Comparison of ENCODE assay signal across 26 cellular contexts in the genomic region with DNA sequence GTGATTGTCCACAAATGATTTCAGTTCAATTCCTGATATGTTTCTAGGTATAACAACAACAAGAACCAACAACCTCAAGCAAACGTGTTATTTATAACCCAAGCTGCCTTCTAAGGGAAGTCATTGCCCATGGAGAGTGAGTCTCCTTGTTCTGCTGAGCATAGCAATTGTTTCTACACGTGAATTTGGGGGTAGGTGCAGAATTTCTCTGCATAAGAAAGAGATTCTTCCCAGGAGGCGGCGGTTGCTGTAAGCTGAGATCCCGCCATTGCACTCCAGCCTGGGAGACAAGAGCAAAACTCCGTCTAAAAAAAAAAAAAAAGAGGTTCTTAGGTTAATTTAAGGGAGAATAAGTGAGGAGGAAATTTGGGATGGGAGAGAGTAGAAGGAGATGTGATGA.
"Had no signal": no experiment of that assay in that cellular context is flagged by ENCODE, and none has a peak within 500 bp of the region (broad histone marks: within the 10 kb centered on the region; RNA-seq: fewer than 3 reads in every experiment).

No MANE protein-coding gene starts in this region.

- H3K4me3 Mint-ChIP-seq: activated CD8-positive, alpha-beta T cell treated with anti-CD3 and anti-CD28 coated beads, Interleukin-2, amount 10 ng/mL, durations not matched to agents 7 days and 5 days; activated naive CD8-positive, alpha-beta T cell treated with anti-CD3 and anti-CD28 coated beads, Interleukin-2, amount 10 ng/mL, durations not matched to agents 7 days and 5 days had no signal

- H3K27me3 ChIP-seq: adrenal gland, breast epithelium, SJSA1 had no signal

- ATAC-seq: activated CD8-positive, alpha-beta T cell treated with anti-CD3 and anti-CD28 coated beads, Interleukin-2, amount 10 ng/mL, durations not matched to agents 7 days and 5 days; SK-N-SH treated with all-trans-retinoic acid at 6 μM for 48 hours had no signal

- H3K4me1 ChIP-seq: adrenal gland, breast epithelium, SJSA1 had no signal

- H3K27ac Mint-ChIP-seq: activated CD8-positive, alpha-beta T cell treated with anti-CD3 and anti-CD28 coated beads, Interleukin-2, amount 10 ng/mL, durations not matched to agents 7 days and 5 days; activated naive CD8-positive, alpha-beta T cell treated with anti-CD3 and anti-CD28 coated beads, Interleukin-2, amount 10 ng/mL, durations not matched to agents 7 days and 5 days had no signal

- H3K27ac ChIP-seq: adrenal gland, breast epithelium, SJSA1 had no signal

- DNase-seq: activated CD4-positive, alpha-beta T cell treated with anti-CD3 and anti-CD28 coated beads for 48 hours; activated CD4-positive, alpha-beta T cell treated with anti-CD3 and anti-CD28 coated beads, Interleukin-2, amount 50 U/mL, for 4 hours; activated CD4-positive, CD25-positive, alpha-beta regulatory T cell treated with anti-CD3 and anti-CD28 coated beads, Interleukin-2, amount 50 U/mL, for 72 hours; activated CD8-positive, alpha-beta memory T cell treated with anti-CD3 and anti-CD28 coated beads, Interleukin-2, amount 50 U/mL, for 48 hours; activated CD8-positive, alpha-beta T cell treated with anti-CD3 and anti-CD28 coated beads, Interleukin-2, amount 10 ng/mL, durations not matched to agents 7 days and 5 days; activated naive CD4-positive, alpha-beta T cell treated with anti-CD3 and anti-CD28 coated beads, Interleukin-2, amount 50 U/mL, for 16 hours; activated naive CD8-positive, alpha-beta T cell treated with anti-CD3 and anti-CD28 coated beads, Interleukin-2, amount 10 ng/mL, durations not matched to agents 7 days and 5 days; activated T-cell treated with anti-CD3 and anti-CD28 coated beads, Interleukin-2, amount 50 U/mL, for 1 hour; adrenal gland; anterior cingulate cortex; caudate nucleus; Karpas-422; MM.1S; NCI-H1105 treated with DMSO at 0.1 percent for 48 hours; NCI-H1436 treated with DMSO at 0.1 percent for 48 hours; NCI-H187; NCI-H2081; NCI-H2171 treated with DMSO at 0.1 percent for 48 hours; NCI-H226; NCI-H526; NK-92 treated with Interleukin-12 subunit alpha and Interleukin-12 subunit beta, amount 100 ng/mL, for 24 hours; SHP77; SW 1271 had no signal

- H3K36me3 Mint-ChIP-seq: activated naive CD8-positive, alpha-beta T cell treated with anti-CD3 and anti-CD28 coated beads, Interleukin-2, amount 10 ng/mL, durations not matched to agents 7 days and 5 days had no signal

- H3K36me3 ChIP-seq: adrenal gland, breast epithelium, SJSA1 had no signal

- H3K9me3 ChIP-seq: adrenal gland, breast epithelium, SJSA1 had no signal

- H3K9me3 Mint-ChIP-seq: activated naive CD8-positive, alpha-beta T cell treated with anti-CD3 and anti-CD28 coated beads, Interleukin-2, amount 10 ng/mL, durations not matched to agents 7 days and 5 days had no signal

- H3K4me1 Mint-ChIP-seq: activated naive CD8-positive, alpha-beta T cell treated with anti-CD3 and anti-CD28 coated beads, Interleukin-2, amount 10 ng/mL, durations not matched to agents 7 days and 5 days had no signal

- H3K4me3 ChIP-seq: adrenal gland, breast epithelium, SJSA1 had no signal
